Comparison of ENCODE assay signal across 2 cellular contexts in genomic region chr7:36214608-36215016, GRCh38.
A peak's percentile ranks its signal among the peaks of the same experiment; 100 is the strongest.
TF ChIP-seq lines count a peak whose summit lies in the region.

No MANE protein-coding gene starts in this region.

TF ChIP-seq in IMR-90, 13 proteins besides CTCF, POLR2A, EP300 and RAD21:
- TF ChIP-seq MXI1 (IDR thresholded peaks at IDR 0.05; ENCODE audit: borderline replicate concordance, low read depth, low read length) = no peak
- TF ChIP-seq MAFK (IDR thresholded peaks at IDR 0.05; ENCODE audit: low read depth, low read length) = 0 out of 2 replicates have a peak, but pooled peaks have one; percentile 11

TF ChIP-seq in H1, 55 proteins besides CTCF, POLR2A, EP300 and RAD21:
- TF ChIP-seq ZNF274 (IDR thresholded peaks at IDR 0.05; ENCODE audit: borderline replicate concordance, extremely low read depth, low read length) (no peak), RFX5 (IDR thresholded peaks at IDR 0.05; ENCODE audit: borderline replicate concordance, low read depth, low read length) (no peak), E2F6 (IDR thresholded peaks at IDR 0.05) (peak; percentile 34; the same call in 1 of the 2 replicates), MAFK (IDR thresholded peaks at IDR 0.05; ENCODE audit: low read depth, low read length) (no peak), RNF2 (IDR thresholded peaks at IDR 0.05; ENCODE audit: borderline replicate concordance, low read depth, low read length, missing control alignments, poor library complexity, severe bottlenecking) (no peak)
- TF ChIP-seq, protein P1, sequence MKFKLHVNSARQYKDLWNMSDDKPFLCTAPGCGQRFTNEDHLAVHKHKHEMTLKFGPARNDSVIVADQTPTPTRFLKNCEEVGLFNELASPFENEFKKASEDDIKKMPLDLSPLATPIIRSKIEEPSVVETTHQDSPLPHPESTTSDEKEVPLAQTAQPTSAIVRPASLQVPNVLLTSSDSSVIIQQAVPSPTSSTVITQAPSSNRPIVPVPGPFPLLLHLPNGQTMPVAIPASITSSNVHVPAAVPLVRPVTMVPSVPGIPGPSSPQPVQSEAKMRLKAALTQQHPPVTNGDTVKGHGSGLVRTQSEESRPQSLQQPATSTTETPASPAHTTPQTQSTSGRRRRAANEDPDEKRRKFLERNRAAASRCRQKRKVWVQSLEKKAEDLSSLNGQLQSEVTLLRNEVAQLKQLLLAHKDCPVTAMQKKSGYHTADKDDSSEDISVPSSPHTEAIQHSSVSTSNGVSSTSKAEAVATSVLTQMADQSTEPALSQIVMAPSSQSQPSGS (IDR thresholded peaks at IDR 0.05; ENCODE audit: low read length) = no peak
